8 cellular contexts compared by ENCODE assay signal in the genomic region with DNA sequence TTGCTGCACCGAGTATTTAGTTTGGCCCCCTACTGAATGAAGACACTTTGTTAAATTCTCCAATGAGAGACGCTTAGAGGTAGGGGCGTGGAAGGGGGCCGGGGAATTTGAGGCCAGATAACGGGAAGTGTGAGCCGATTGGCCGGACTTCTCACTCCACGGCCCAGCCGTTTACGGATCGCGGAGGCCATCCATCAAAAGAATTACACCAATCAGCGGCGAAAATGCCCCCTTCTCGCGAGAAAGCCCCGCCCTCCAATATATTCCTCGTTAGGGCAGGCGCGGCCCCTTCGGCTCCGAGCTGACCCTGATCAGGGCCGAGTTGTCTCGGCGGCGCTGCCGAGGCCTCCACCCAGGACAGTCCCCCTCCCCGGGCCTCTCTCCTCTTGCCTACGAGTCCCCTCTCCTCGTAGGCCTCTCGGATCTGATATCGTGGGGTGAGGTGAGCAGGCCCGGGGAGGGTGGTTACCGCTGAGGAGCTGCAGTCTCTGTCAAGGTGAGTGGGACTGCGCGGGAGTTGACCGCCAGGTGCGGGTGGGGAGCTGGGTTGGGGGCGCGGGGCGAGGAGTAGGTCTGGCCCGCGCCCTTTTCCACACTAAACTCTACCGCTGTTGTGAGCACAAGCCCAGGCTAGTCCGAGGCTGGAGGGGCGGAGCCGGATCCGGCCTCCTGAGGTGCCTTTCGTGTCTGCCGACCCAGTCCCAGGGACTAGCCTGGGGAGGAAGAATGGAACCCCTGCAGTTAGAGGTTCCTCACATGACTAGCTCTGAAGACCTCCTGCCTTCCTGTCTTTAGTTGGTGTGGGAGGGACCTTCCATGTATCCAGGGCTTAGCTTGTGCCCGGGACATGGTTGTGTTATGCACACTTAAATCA. TPM values are rescaled to one million over a fixed set of nuclear protein-coding genes. Genes with fewer than 3 reads are reported as not detected.
DNase-seq lines count a peak whose midpoint lies in the region; ATAC-seq, FAIRE-seq and TF ChIP-seq lines count a peak whose summit lies in the region.

A gene with protein sequence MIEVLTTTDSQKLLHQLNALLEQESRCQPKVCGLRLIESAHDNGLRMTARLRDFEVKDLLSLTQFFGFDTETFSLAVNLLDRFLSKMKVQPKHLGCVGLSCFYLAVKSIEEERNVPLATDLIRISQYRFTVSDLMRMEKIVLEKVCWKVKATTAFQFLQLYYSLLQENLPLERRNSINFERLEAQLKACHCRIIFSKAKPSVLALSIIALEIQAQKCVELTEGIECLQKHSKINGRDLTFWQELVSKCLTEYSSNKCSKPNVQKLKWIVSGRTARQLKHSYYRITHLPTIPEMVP (plus strand): TSS at position 287 of the 874 bp plus-strand sequence. CDS start 1,662 bp downstream, outside the sequence.

- H3K27ac Mint-ChIP-seq in T-helper 2 cell treated with Interferon-gamma antibody and Interleukin-4, amounts not matched to agents 5 μg/mL and 100 μg/mL, for 36 hours = peak within 1 kb of the TSS; percentile 89

- FAIRE-seq in urothelium cell line (lab: Jason Lieb, UNC) = peak; percentile 30

- ATAC-seq in GM18499 (IDR thresholded peaks at IDR 0.05; ENCODE audit: insufficient read depth, unreplicated experiment) (peak; percentile 94), HG02938 (IDR thresholded peaks at IDR 0.05; ENCODE audit: unreplicated experiment) (peak; percentile 97), psoas muscle (peak; percentile 85 to 94 (median 87))

- peaks cover 5 to 9% of the 10 kb centered on the region in 2 donors for H3K4me1 ChIP-seq in ascending aorta
- peaks cover 0 to 25% of the 10 kb centered on the region in 2 donors for H3K4me1 ChIP-seq in right atrium auricular region
- H3K4me1 ChIP-seq in psoas muscle = peaks cover 38% of the 10 kb centered on the region

- peaks cover 36% of the 10 kb centered on the region for H3K36me3 Mint-ChIP-seq in T-helper 2 cell treated with Interferon-gamma antibody and Interleukin-4, amounts not matched to agents 5 μg/mL and 100 μg/mL, for 36 hours (ENCODE audit: low read depth)

- H3K9me3 Mint-ChIP-seq in T-helper 2 cell treated with Interferon-gamma antibody and Interleukin-4, amounts not matched to agents 5 μg/mL and 100 μg/mL, for 36 hours = no peaks in the 10 kb centered on the region

- H3K4me1 Mint-ChIP-seq in T-helper 2 cell treated with Interferon-gamma antibody and Interleukin-4, amounts not matched to agents 5 μg/mL and 100 μg/mL, for 36 hours (ENCODE audit: low read depth) = peaks cover 30% of the 10 kb centered on the region

- H3K4me3 ChIP-seq in ascending aorta (peak within 1 kb of the TSS; percentile 75 to 82), right atrium auricular region (peak within 1 kb of the TSS; percentile 93 to 94), psoas muscle (peak within 1 kb of the TSS; percentile 94)

- H3K27ac ChIP-seq in ascending aorta (peak within 1 kb of the TSS; percentile 84 to 91), right atrium auricular region (peak within 1 kb of the TSS; percentile 94), psoas muscle (peak within 1 kb of the TSS; percentile 96)

- peak within 1 kb of the TSS; percentile 94 for H3K4me3 Mint-ChIP-seq in T-helper 2 cell treated with Interferon-gamma antibody and Interleukin-4, amounts not matched to agents 5 μg/mL and 100 μg/mL, for 36 hours

- H3K9me3 ChIP-seq in ascending aorta (no peaks in the 10 kb centered on the region), right atrium auricular region (no peaks in the 10 kb centered on the region), psoas muscle (no peaks in the 10 kb centered on the region)

- peaks cover 4 to 12% of the 10 kb centered on the region in 2 donors for H3K36me3 ChIP-seq in ascending aorta
- peaks cover 20% of the 10 kb centered on the region for H3K36me3 ChIP-seq in right atrium auricular region
- peaks cover 4 to 29% of the 10 kb centered on the region in 2 donors for H3K36me3 ChIP-seq in psoas muscle (ENCODE audit: insufficient read depth in 1 of 2, low read depth in 1 of 2)

- intact Hi-C loops in ascending aorta (cut with DNase I) = loop anchor here (1.0 kb wide), 2 partner anchors 23 to 68 kb away; partner anchors contain the start of genes HMMR, MAT2B and NUDCD2
- intact Hi-C loops in psoas muscle (cut with DNase I) = loop anchor here in 1 of 2 donors (1.0 kb wide), 1 partner anchor 67 kb away; no protein-coding TSS in a partner anchor

- H3K27me3 ChIP-seq in ascending aorta (no peaks in the 10 kb centered on the region), right atrium auricular region (no peaks in the 10 kb centered on the region), psoas muscle (ENCODE audit: insufficient read depth in 3 of 3, low read length in 2 of 3) (no peaks in the 10 kb centered on the region)

- DNase-seq in NCI-H187 (lab: John Stamatoyannopoulos, UW) (peak; percentile 71 to 86), ascending aorta (ENCODE audit: low spot score in 2 of 2) (peak; percentile 81 to 97), right atrium auricular region (ENCODE audit: low spot score) (peak; percentile 97), psoas muscle (peak; percentile 91 to 95), urothelium cell line (ENCODE audit: low spot score) (peak; percentile 96)
- peak; percentile 91 for DNase-seq in T-helper 2 cell treated with Interferon-gamma antibody and Interleukin-4, amounts not matched to agents 5 μg/mL and 100 μg/mL, for 36 hours (ENCODE audit: low spot score)

- WGBS in psoas muscle, 3 donors = 0 to 1% (median 0%) methylated on average over 47 to 51 of the region's 51 CpGs

- H3K27me3 Mint-ChIP-seq in T-helper 2 cell treated with Interferon-gamma antibody and Interleukin-4, amounts not matched to agents 5 μg/mL and 100 μg/mL, for 36 hours (ENCODE audit: low read depth) = peaks cover 5% of the 10 kb centered on the region

- TF ChIP-seq CTCF in ascending aorta (IDR thresholded peaks at IDR 0.05) (no peak), right atrium auricular region (IDR thresholded peaks at IDR 0.05) (peak in 1 of 2 donors; percentile 16), psoas muscle (IDR thresholded peaks at IDR 0.05) (no peak)

RNA-seq across cellular contexts. Expression of the gene that starts here (rescaled TPM):
- total RNA-seq in ascending aorta (20.5 TPM), right atrium auricular region (10 to 100 TPM; 58.8 to 90.1 TPM), psoas muscle (100 to 1,000 TPM in 3 of 4 donors, 10 to 100 TPM in 1; 91.2 to 120 (median 109) TPM)
- polyA plus RNA-seq in psoas muscle = 100 to 1,000 TPM in 2 of 3 donors, 10 to 100 TPM in 1; 74.0 to 145 (median 132) TPM

Comparison
In these comparisons a context has a peak if more than half of its experiments do, and no peak if none do; other contexts are left out.
1. Peak in every context shown above with its lines: DNase-seq, ATAC-seq, H3K4me3 ChIP-seq and H3K27ac ChIP-seq.